Comparison of ENCODE assay signal across 1 cellular context in the genomic region with DNA sequence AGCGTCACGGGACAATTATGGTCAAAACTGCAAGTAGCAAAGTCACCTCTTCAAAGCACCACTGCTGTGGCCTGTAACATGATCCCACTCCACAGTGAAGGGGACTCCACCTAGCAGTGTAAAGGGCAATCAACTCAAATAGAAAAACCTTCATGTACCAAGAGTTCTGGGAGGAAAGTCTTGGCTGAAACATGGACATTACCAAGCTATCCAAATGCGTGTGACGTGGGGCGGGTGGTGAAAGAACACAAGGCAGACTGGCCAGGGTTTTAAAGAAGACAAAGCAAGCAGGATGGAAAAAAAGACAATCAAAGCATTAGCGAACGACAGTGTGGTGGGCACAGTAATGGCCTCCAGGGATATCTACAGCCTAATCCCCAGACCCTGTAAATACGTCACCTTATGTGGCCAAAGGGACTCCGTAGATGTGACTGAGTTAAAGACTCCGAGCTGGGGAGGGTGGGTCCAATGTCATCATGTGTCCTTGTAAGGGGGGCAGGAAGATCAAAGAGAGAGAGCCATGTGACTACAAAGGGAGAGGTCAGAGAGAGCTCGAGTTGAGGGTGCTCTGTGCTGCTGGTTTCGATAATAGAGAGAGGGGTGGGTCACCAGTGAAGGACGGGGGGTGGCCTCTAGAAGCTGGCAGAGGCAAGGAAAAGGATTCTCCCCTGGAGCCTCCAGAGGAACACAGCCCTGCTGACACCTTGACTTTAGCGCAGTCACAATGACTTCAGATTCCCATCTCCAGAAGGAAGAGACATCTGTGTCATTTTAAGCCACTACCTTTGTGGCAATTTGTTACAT.
A peak's percentile ranks its signal among the peaks of the same experiment; 100 is the strongest.
TF ChIP-seq lines count a peak whose summit lies in the region.

No MANE protein-coding gene starts in this region.

TF ChIP-seq in HepG2, 621 proteins besides CTCF, POLR2A, EP300 and RAD21 (continued from another document and continues in another):
- TF ChIP-seq, protein P1, sequence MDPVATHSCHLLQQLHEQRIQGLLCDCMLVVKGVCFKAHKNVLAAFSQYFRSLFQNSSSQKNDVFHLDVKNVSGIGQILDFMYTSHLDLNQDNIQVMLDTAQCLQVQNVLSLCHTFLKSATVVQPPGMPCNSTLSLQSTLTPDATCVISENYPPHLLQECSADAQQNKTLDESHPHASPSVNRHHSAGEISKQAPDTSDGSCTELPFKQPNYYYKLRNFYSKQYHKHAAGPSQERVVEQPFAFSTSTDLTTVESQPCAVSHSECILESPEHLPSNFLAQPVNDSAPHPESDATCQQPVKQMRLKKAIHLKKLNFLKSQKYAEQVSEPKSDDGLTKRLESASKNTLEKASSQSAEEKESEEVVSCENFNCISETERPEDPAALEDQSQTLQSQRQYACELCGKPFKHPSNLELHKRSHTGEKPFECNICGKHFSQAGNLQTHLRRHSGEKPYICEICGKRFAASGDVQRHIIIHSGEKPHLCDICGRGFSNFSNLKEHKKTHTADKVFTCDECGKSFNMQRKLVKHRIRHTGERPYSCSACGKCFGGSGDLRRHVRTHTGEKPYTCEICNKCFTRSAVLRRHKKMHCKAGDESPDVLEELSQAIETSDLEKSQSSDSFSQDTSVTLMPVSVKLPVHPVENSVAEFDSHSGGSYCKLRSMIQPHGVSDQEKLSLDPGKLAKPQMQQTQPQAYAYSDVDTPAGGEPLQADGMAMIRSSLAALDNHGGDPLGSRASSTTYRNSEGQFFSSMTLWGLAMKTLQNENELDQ (CRISPR knock-in tag; IDR thresholded peaks at IDR 0.05; ENCODE audit: borderline replicate concordance): no peak
- TF ChIP-seq, protein P2, sequence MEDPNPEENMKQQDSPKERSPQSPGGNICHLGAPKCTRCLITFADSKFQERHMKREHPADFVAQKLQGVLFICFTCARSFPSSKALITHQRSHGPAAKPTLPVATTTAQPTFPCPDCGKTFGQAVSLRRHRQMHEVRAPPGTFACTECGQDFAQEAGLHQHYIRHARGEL (CRISPR knock-in tag; IDR thresholded peaks at IDR 0.05): no peak
- TF ChIP-seq KDM2A (CRISPR knock-in tag; IDR thresholded peaks at IDR 0.05; ENCODE audit: borderline replicate concordance, low read depth) (0 out of 2 replicates have a peak, but pooled peaks have one; percentile 62), ARNT2 (CRISPR knock-in tag; IDR thresholded peaks at IDR 0.05; ENCODE audit: low read depth) (peak; percentile 30; the same call in 1 of the 2 replicates), YEATS2 (CRISPR knock-in tag; IDR thresholded peaks at IDR 0.05; ENCODE audit: borderline replicate concordance) (no peak), NR2F6 (IDR thresholded peaks at IDR 0.05) (peak; percentile 93), NR2F6 (CRISPR knock-in tag; IDR thresholded peaks at IDR 0.05) (peak; percentile 89), KLF9 (CRISPR knock-in tag; IDR thresholded peaks at IDR 0.05; ENCODE audit: low read depth) (no peak), ELF1 (CRISPR knock-in tag; IDR thresholded peaks at IDR 0.05) (no peak), ZNF790 (CRISPR knock-in tag; IDR thresholded peaks at IDR 0.05; ENCODE audit: borderline replicate concordance) (no peak), NCOA2 (CRISPR knock-in tag; IDR thresholded peaks at IDR 0.05) (peak; percentile 63; the same call in 1 of the 2 replicates), ZNF776 (CRISPR knock-in tag; IDR thresholded peaks at IDR 0.05) (no peak), KAT7 (CRISPR knock-in tag; IDR thresholded peaks at IDR 0.05; ENCODE audit: borderline replicate concordance) (peak; percentile 91), MLLT10 (CRISPR knock-in tag; IDR thresholded peaks at IDR 0.05) (no peak), ZNF720 (CRISPR knock-in tag; IDR thresholded peaks at IDR 0.05) (no peak), DNMT3B (CRISPR knock-in tag; conservative IDR thresholded peaks at IDR 0.05) (no peak), CENPT (CRISPR knock-in tag; IDR thresholded peaks at IDR 0.05; ENCODE audit: low read depth) (no peak), ZNF510 (CRISPR knock-in tag; IDR thresholded peaks at IDR 0.05; ENCODE audit: low read depth) (no peak; the same call in 1 of the 2 replicates), CAMTA2 (CRISPR knock-in tag; IDR thresholded peaks at IDR 0.05; ENCODE audit: borderline replicate concordance) (no peak), ZNF317 (CRISPR knock-in tag; IDR thresholded peaks at IDR 0.05) (no peak), RXRB (CRISPR knock-in tag; IDR thresholded peaks at IDR 0.05; ENCODE audit: borderline replicate concordance) (peak; percentile 71), CHD2 (IDR thresholded peaks at IDR 0.05; ENCODE audit: low read depth, low read length) (no peak), MED1 (CRISPR knock-in tag; IDR thresholded peaks at IDR 0.05) (peak; percentile 80), KDM5A (IDR thresholded peaks at IDR 0.05; ENCODE audit: borderline replicate concordance, low read length) (peak; percentile 72; the same call in 1 of the 2 replicates), KLF15 (CRISPR knock-in tag; IDR thresholded peaks at IDR 0.05; ENCODE audit: borderline replicate concordance) (no peak), HOXA7 (CRISPR knock-in tag; IDR thresholded peaks at IDR 0.05) (no peak)
- TF ChIP-seq, protein P3, sequence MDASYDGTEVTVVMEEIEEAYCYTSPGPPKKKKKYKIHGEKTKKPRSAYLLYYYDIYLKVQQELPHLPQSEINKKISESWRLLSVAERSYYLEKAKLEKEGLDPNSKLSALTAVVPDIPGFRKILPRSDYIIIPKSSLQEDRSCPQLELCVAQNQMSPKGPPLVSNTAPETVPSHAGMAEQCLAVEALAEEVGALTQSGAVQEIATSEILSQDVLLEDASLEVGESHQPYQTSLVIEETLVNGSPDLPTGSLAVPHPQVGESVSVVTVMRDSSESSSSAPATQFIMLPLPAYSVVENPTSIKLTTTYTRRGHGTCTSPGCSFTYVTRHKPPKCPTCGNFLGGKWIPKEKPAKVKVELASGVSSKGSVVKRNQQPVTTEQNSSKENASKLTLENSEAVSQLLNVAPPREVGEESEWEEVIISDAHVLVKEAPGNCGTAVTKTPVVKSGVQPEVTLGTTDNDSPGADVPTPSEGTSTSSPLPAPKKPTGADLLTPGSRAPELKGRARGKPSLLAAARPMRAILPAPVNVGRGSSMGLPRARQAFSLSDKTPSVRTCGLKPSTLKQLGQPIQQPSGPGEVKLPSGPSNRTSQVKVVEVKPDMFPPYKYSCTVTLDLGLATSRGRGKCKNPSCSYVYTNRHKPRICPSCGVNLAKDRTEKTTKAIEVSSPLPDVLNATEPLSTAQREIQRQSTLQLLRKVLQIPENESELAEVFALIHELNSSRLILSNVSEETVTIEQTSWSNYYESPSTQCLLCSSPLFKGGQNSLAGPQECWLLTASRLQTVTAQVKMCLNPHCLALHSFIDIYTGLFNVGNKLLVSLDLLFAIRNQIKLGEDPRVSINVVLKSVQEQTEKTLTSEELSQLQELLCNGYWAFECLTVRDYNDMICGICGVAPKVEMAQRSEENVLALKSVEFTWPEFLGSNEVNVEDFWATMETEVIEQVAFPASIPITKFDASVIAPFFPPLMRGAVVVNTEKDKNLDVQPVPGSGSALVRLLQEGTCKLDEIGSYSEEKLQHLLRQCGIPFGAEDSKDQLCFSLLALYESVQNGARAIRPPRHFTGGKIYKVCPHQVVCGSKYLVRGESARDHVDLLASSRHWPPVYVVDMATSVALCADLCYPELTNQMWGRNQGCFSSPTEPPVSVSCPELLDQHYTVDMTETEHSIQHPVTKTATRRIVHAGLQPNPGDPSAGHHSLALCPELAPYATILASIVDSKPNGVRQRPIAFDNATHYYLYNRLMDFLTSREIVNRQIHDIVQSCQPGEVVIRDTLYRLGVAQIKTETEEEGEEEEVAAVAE (CRISPR knock-in tag; IDR thresholded peaks at IDR 0.05; ENCODE audit: borderline replicate concordance): peak; percentile 66; the same call in 1 of the 2 replicates
- TF ChIP-seq, protein P4, sequence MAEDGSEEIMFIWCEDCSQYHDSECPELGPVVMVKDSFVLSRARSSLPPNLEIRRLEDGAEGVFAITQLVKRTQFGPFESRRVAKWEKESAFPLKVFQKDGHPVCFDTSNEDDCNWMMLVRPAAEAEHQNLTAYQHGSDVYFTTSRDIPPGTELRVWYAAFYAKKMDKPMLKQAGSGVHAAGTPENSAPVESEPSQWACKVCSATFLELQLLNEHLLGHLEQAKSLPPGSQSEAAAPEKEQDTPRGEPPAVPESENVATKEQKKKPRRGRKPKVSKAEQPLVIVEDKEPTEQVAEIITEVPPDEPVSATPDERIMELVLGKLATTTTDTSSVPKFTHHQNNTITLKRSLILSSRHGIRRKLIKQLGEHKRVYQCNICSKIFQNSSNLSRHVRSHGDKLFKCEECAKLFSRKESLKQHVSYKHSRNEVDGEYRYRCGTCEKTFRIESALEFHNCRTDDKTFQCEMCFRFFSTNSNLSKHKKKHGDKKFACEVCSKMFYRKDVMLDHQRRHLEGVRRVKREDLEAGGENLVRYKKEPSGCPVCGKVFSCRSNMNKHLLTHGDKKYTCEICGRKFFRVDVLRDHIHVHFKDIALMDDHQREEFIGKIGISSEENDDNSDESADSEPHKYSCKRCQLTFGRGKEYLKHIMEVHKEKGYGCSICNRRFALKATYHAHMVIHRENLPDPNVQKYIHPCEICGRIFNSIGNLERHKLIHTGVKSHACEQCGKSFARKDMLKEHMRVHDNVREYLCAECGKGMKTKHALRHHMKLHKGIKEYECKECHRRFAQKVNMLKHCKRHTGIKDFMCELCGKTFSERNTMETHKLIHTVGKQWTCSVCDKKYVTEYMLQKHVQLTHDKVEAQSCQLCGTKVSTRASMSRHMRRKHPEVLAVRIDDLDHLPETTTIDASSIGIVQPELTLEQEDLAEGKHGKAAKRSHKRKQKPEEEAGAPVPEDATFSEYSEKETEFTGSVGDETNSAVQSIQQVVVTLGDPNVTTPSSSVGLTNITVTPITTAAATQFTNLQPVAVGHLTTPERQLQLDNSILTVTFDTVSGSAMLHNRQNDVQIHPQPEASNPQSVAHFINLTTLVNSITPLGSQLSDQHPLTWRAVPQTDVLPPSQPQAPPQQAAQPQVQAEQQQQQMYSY (CRISPR knock-in tag; IDR thresholded peaks at IDR 0.05): no peak
- TF ChIP-seq, protein P5, sequence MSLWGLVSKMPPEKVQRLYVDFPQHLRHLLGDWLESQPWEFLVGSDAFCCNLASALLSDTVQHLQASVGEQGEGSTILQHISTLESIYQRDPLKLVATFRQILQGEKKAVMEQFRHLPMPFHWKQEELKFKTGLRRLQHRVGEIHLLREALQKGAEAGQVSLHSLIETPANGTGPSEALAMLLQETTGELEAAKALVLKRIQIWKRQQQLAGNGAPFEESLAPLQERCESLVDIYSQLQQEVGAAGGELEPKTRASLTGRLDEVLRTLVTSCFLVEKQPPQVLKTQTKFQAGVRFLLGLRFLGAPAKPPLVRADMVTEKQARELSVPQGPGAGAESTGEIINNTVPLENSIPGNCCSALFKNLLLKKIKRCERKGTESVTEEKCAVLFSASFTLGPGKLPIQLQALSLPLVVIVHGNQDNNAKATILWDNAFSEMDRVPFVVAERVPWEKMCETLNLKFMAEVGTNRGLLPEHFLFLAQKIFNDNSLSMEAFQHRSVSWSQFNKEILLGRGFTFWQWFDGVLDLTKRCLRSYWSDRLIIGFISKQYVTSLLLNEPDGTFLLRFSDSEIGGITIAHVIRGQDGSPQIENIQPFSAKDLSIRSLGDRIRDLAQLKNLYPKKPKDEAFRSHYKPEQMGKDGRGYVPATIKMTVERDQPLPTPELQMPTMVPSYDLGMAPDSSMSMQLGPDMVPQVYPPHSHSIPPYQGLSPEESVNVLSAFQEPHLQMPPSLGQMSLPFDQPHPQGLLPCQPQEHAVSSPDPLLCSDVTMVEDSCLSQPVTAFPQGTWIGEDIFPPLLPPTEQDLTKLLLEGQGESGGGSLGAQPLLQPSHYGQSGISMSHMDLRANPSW (CRISPR knock-in tag; IDR thresholded peaks at IDR 0.05; ENCODE audit: borderline replicate concordance): no peak
- TF ChIP-seq, protein P6, sequence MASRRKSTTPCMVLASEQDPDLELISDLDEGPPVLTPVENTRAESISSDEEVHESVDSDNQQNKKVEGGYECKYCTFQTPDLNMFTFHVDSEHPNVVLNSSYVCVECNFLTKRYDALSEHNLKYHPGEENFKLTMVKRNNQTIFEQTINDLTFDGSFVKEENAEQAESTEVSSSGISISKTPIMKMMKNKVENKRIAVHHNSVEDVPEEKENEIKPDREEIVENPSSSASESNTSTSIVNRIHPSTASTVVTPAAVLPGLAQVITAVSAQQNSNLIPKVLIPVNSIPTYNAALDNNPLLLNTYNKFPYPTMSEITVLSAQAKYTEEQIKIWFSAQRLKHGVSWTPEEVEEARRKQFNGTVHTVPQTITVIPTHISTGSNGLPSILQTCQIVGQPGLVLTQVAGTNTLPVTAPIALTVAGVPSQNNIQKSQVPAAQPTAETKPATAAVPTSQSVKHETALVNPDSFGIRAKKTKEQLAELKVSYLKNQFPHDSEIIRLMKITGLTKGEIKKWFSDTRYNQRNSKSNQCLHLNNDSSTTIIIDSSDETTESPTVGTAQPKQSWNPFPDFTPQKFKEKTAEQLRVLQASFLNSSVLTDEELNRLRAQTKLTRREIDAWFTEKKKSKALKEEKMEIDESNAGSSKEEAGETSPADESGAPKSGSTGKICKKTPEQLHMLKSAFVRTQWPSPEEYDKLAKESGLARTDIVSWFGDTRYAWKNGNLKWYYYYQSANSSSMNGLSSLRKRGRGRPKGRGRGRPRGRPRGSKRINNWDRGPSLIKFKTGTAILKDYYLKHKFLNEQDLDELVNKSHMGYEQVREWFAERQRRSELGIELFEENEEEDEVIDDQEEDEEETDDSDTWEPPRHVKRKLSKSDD (CRISPR knock-in tag; IDR thresholded peaks at IDR 0.05; ENCODE audit: low read depth): 0 out of 2 replicates have a peak, but pooled peaks have one; percentile 40
- TF ChIP-seq, protein P7, sequence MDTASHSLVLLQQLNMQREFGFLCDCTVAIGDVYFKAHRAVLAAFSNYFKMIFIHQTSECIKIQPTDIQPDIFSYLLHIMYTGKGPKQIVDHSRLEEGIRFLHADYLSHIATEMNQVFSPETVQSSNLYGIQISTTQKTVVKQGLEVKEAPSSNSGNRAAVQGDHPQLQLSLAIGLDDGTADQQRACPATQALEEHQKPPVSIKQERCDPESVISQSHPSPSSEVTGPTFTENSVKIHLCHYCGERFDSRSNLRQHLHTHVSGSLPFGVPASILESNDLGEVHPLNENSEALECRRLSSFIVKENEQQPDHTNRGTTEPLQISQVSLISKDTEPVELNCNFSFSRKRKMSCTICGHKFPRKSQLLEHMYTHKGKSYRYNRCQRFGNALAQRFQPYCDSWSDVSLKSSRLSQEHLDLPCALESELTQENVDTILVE (CRISPR knock-in tag; IDR thresholded peaks at IDR 0.05): peak; percentile 70
- TF ChIP-seq, protein P8, sequence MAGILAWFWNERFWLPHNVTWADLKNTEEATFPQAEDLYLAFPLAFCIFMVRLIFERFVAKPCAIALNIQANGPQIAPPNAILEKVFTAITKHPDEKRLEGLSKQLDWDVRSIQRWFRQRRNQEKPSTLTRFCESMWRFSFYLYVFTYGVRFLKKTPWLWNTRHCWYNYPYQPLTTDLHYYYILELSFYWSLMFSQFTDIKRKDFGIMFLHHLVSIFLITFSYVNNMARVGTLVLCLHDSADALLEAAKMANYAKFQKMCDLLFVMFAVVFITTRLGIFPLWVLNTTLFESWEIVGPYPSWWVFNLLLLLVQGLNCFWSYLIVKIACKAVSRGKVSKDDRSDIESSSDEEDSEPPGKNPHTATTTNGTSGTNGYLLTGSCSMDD (CRISPR knock-in tag; IDR thresholded peaks at IDR 0.05): no peak
- TF ChIP-seq, protein P9, sequence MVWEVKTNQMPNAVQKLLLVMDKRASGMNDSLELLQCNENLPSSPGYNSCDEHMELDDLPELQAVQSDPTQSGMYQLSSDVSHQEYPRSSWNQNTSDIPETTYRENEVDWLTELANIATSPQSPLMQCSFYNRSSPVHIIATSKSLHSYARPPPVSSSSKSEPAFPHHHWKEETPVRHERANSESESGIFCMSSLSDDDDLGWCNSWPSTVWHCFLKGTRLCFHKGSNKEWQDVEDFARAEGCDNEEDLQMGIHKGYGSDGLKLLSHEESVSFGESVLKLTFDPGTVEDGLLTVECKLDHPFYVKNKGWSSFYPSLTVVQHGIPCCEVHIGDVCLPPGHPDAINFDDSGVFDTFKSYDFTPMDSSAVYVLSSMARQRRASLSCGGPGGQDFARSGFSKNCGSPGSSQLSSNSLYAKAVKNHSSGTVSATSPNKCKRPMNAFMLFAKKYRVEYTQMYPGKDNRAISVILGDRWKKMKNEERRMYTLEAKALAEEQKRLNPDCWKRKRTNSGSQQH (CRISPR knock-in tag; IDR thresholded peaks at IDR 0.05; ENCODE audit: low read depth): no peak
